30 cellular contexts compared by ENCODE assay signal in the genomic region with DNA sequence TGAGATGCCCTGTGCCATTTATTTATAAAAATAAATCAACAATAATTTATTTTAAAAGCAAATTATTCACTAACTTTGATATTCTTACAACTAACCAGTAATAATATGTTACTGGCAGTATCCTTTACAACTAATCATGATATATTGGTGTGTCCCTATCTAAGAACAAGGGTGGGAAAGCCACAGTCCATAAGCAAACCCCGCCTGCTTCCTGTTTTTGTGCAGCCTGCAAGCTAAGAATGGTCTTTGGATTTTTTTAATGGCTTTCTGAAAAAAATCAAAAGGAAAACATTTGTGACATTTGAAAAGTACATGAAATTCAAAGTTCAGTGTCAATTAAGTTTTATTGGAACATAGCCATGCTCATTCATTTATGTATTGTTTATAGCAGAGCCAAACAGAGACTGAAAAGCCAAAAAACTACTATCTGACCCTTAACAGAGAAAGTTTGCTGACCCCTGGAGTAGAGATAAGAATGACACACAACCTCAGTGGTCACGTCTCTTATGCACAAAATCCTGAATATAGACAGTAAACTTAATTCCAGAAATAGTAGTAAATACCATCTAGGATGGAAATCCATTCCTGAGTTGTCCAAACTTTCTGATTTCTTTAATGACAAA. TPM values are rescaled to one million over a fixed set of nuclear protein-coding genes. Genes with fewer than 3 reads are reported as not detected.
DNase-seq lines count a peak whose midpoint lies in the region; TF ChIP-seq lines count a peak whose summit lies in the region.
"Had no signal": no experiment of that assay in that cellular context is flagged by ENCODE, and none has a peak within 500 bp of the region (broad histone marks: within the 10 kb centered on the region; RNA-seq: fewer than 3 reads in every experiment).

No MANE protein-coding gene starts in this region.

- H3K9me3 Mint-ChIP-seq in H9 = no peaks in the 10 kb centered on the region
- no peaks in the 10 kb centered on the region for H3K9me3 Mint-ChIP-seq in endodermal cell
- H3K9me3 Mint-ChIP-seq: activated CD4-positive, alpha-beta memory T cell treated with anti-CD3 and anti-CD28 coated beads for 36 hours; CD14-positive monocyte; neural crest cell had no signal

- H3K27ac ChIP-seq in H9 (ENCODE audit: insufficient read length, low read depth, low read length) = no peak overlapping the region
- no peak overlapping the region for H3K27ac ChIP-seq in endodermal cell (ENCODE audit: low read depth, low read length)
- H3K27ac ChIP-seq in mesodermal cell (ENCODE audit: low read depth, low read length, severe bottlenecking) = peak overlapping the region; percentile 45
- no peak overlapping the region for H3K27ac ChIP-seq in WERI-Rb-1
- H3K27ac ChIP-seq: breast epithelium, colonic mucosa, gastroesophageal sphincter, right atrium auricular region, SK-N-MC, spleen had no signal

- H2BK5ac ChIP-seq in H9 (ENCODE audit: insufficient read length, low read length) = no peak overlapping the region

- no peaks in the 10 kb centered on the region for H3K9me3 ChIP-seq in H9 (ENCODE audit: control insufficient read depth, low read depth, low read length)
- H3K9me3 ChIP-seq in endodermal cell (ENCODE audit: control insufficient read depth, low read length) = no peaks in the 10 kb centered on the region
- H3K9me3 ChIP-seq in mesodermal cell (ENCODE audit: control insufficient read depth, low read length) = no peaks in the 10 kb centered on the region
- H3K9me3 ChIP-seq in WERI-Rb-1 (ENCODE audit: severe bottlenecking) = no peaks in the 10 kb centered on the region
- H3K9me3 ChIP-seq: breast epithelium, colonic mucosa, gastroesophageal sphincter, HAP-1, right atrium auricular region, spleen, transverse colon had no signal

- H3K4me3 ChIP-seq in endodermal cell (ENCODE audit: low read length) = no peak overlapping the region
- no peak overlapping the region for H3K4me3 ChIP-seq in mesodermal cell (ENCODE audit: extremely low read depth, insufficient read depth, low read length, poor library complexity, severe bottlenecking)
- H3K4me3 ChIP-seq in WERI-Rb-1 (ENCODE audit: low read depth, low read length) = no peak overlapping the region
- H3K4me3 ChIP-seq: breast epithelium, colonic mucosa, gastroesophageal sphincter, HAP-1, right atrium auricular region, SK-N-MC, spleen had no signal

- no peak overlapping the region for H4K5ac ChIP-seq in H9 (ENCODE audit: insufficient read length, low read depth, low read length)

- no peaks in the 10 kb centered on the region for H3K36me3 ChIP-seq in endodermal cell (ENCODE audit: control insufficient read depth, insufficient read depth, low read length)
- no peaks in the 10 kb centered on the region for H3K36me3 ChIP-seq in mesodermal cell (ENCODE audit: control insufficient read depth, insufficient read depth, low read length)
- no peaks in the 10 kb centered on the region for H3K36me3 ChIP-seq in WERI-Rb-1
- H3K36me3 ChIP-seq: breast epithelium, colonic mucosa, gastroesophageal sphincter, HAP-1, right atrium auricular region, spleen, transverse colon had no signal

- no peaks in the 10 kb centered on the region for H3K27me3 ChIP-seq in H9 (ENCODE audit: insufficient read depth, low read length)
- no peaks in the 10 kb centered on the region for H3K27me3 ChIP-seq in endodermal cell (ENCODE audit: control insufficient read depth, insufficient read depth, low read length, poor library complexity, severe bottlenecking)
- no peaks in the 10 kb centered on the region for H3K27me3 ChIP-seq in WERI-Rb-1 (ENCODE audit: insufficient read depth, low read depth, severe bottlenecking)
- H3K27me3 ChIP-seq: breast epithelium, colonic mucosa, gastroesophageal sphincter, right atrium auricular region, spleen, transverse colon had no signal

- no peak overlapping the region for H2BK15ac ChIP-seq in H9 (ENCODE audit: low read depth, low read length)

- no peaks in the 10 kb centered on the region for H4K20me1 ChIP-seq in H9 (ENCODE audit: control insufficient read depth, insufficient read depth, insufficient read length)

- no peak overlapping the region for H3K4me3 Mint-ChIP-seq in H9
- H3K4me3 Mint-ChIP-seq in endodermal cell = no peak overlapping the region
- H3K4me3 Mint-ChIP-seq: activated CD4-positive, alpha-beta memory T cell treated with anti-CD3 and anti-CD28 coated beads for 36 hours; CD14-positive monocyte; IgD-negative memory B cell; neural crest cell had no signal

- H3K27ac Mint-ChIP-seq in H9 (no peak overlapping the region), endodermal cell (no peak overlapping the region)
- H3K27ac Mint-ChIP-seq: activated CD4-positive, alpha-beta memory T cell treated with anti-CD3 and anti-CD28 coated beads for 36 hours; CD14-positive monocyte; IgD-negative memory B cell had no signal

- H3K18ac ChIP-seq in H9 (ENCODE audit: insufficient read length, low read depth, low read length) = no peak overlapping the region

- no peak overlapping the region for H3K14ac ChIP-seq in H9 (ENCODE audit: insufficient read depth, low read length)

- H3K27me3 Mint-ChIP-seq in H9 (ENCODE audit: low read depth) (no peaks in the 10 kb centered on the region), endodermal cell (ENCODE audit: insufficient read depth) (peaks cover 2% of the 10 kb centered on the region)
- H3K27me3 Mint-ChIP-seq: activated CD4-positive, alpha-beta memory T cell treated with anti-CD3 and anti-CD28 coated beads for 36 hours had no signal

- no peak overlapping the region for H2BK120ac ChIP-seq in H9 (ENCODE audit: low read depth, low read length, poor library complexity, severe bottlenecking)

- H3K4me1 ChIP-seq in H9 (ENCODE audit: insufficient read depth, low read length) = no peaks in the 10 kb centered on the region
- no peaks in the 10 kb centered on the region for H3K4me1 ChIP-seq in endodermal cell (ENCODE audit: control insufficient read depth, insufficient read depth, low read length)
- H3K4me1 ChIP-seq in mesodermal cell (ENCODE audit: control insufficient read depth, insufficient read depth, low read length, poor library complexity, severe bottlenecking) = peaks cover 9% of the 10 kb centered on the region
- H3K4me1 ChIP-seq: breast epithelium, colonic mucosa, gastroesophageal sphincter, HAP-1, right atrium auricular region had no signal

- TF ChIP-seq CTCF in H9 (conservative IDR thresholded peaks at IDR 0.05) (peak; percentile 14; the same call in 1 of the 3 replicates), endodermal cell (conservative IDR thresholded peaks at IDR 0.05) (peak; percentile 25), WERI-Rb-1 (IDR thresholded peaks at IDR 0.05; ENCODE audit: low read depth, low read length) (no peak)

- no peak overlapping the region for H3K23ac ChIP-seq in H9 (ENCODE audit: insufficient read length, low read depth, low read length)

- H3K4ac ChIP-seq in H9 (ENCODE audit: low read depth, low read length) = no peak overlapping the region

- no CpG with 5 or more reads among the region's 2 CpGs for WGBS in H9 (ENCODE audit: extremely low coverage, insufficient read length, low lambda C conversion rate)
- WGBS in endodermal cell (ENCODE audit: insufficient coverage in 1 of 2, insufficient read length in 1 of 2), 2 experiments = 93 to 100% methylated on average over 2 of the region's 2 CpGs
- 58% methylated on average over 2 of the region's 2 CpGs; no CpG with 5 or more reads in 1 of the 2 experiments for WGBS in mesodermal cell (ENCODE audit: insufficient coverage in 2 of 2), 2 experiments

- no peak overlapping the region for H2BK12ac ChIP-seq in H9 (ENCODE audit: insufficient read length, low read depth, low read length)

- H3T11ph ChIP-seq in H9 (ENCODE audit: low read length) = no peak overlapping the region

- H4K8ac ChIP-seq in H9 (replicated peaks; ENCODE audit: insufficient read length, low read depth, low read length) = no peak overlapping the region

- no peak overlapping the region for H3K56ac ChIP-seq in H9 (ENCODE audit: insufficient read length, low read depth, low read length)

- no peak overlapping the region for H2AK5ac ChIP-seq in H9 (ENCODE audit: insufficient read length, low read length)

- no peak overlapping the region for H3K4me2 ChIP-seq in H9 (ENCODE audit: insufficient read depth, insufficient read length, low read length)

- H3K23me2 ChIP-seq in H9 (ENCODE audit: insufficient read length, low read depth, low read length, poor library complexity, severe bottlenecking) = no peaks in the 10 kb centered on the region

- H2BK20ac ChIP-seq in H9 (ENCODE audit: low read depth, low read length, poor library complexity, severe bottlenecking) = no peak overlapping the region

- H3K36me3 Mint-ChIP-seq in H9 (ENCODE audit: insufficient read depth in 1 of 3, low read depth in 3 of 3) = no peaks in the 10 kb centered on the region
- H3K36me3 Mint-ChIP-seq in endodermal cell (ENCODE audit: low read depth) = no peaks in the 10 kb centered on the region
- H3K36me3 Mint-ChIP-seq: activated CD4-positive, alpha-beta memory T cell treated with anti-CD3 and anti-CD28 coated beads for 36 hours; CD14-positive monocyte had no signal

- DNase-seq in H9 = no peak
- peak; percentile 92 for DNase-seq in OCI-M1 (lab: John Stamatoyannopoulos, UW)
- no peak for DNase-seq in endodermal cell
- no peak for DNase-seq in activated CD4-positive, alpha-beta T cell treated with anti-CD3 and anti-CD28 coated beads, Interleukin-2, amount 50 U/mL, for 4 hours
- no peak for DNase-seq in WERI-Rb-1
- DNase-seq in NCI-H82 treated with DMSO at 0.1 percent for 48 hours (lab: John Stamatoyannopoulos, UW; ENCODE audit: unreplicated experiment) = no peak
- DNase-seq: activated CD4-positive, alpha-beta memory T cell treated with anti-CD3 and anti-CD28 coated beads for 36 hours; activated CD4-positive, CD25-positive, alpha-beta regulatory T cell; activated CD8-positive, alpha-beta memory T cell treated with anti-CD3 and anti-CD28 coated beads, Interleukin-2, amount 50 U/mL, for 4 hours; activated naive CD4-positive, alpha-beta T cell treated with anti-CD3 and anti-CD28 coated beads, Interleukin-2, amount 50 U/mL, for 16 hours; amygdala; colonic mucosa; DMS79; GDM1; islet precursor cell; NCI-H1436; NCI-H345; spleen; stimulated activated CD4-positive, alpha-beta T cell treated with anti-CD3 and anti-CD28 coated beads, Interleukin-2, amount 100 ng/mL, for 48 hours had no signal

- H4K91ac ChIP-seq in H9 (ENCODE audit: insufficient read length, low read depth, low read length) = no peak overlapping the region

- no peak overlapping the region for H2AFZ ChIP-seq in H9 (ENCODE audit: low read length)

- H3K79me2 ChIP-seq in H9 (ENCODE audit: insufficient read depth, low read length) = no peaks in the 10 kb centered on the region

- H3K9ac ChIP-seq in H9 (ENCODE audit: extremely low read depth, insufficient read length, low read length) (no peak overlapping the region), endodermal cell (ENCODE audit: extremely low read depth, low read length, poor library complexity, severe bottlenecking) (no peak overlapping the region)

- no peaks in the 10 kb centered on the region for H3K79me1 ChIP-seq in H9 (ENCODE audit: insufficient read depth, low read depth, low read length, poor library complexity, severe bottlenecking)

- no peaks in the 10 kb centered on the region for H3K4me1 Mint-ChIP-seq in H9
- peaks cover 3% of the 10 kb centered on the region for H3K4me1 Mint-ChIP-seq in endodermal cell
- H3K4me1 Mint-ChIP-seq: CD14-positive monocyte, IgD-negative memory B cell, neural crest cell had no signal

RNA-seq across cellular contexts. Expression of a gene that starts 12.8 kb away (rescaled TPM):
- total RNA-seq in H9 (2021) (37.9 and 38.3 TPM in 2 replicates), endodermal cell (10 to 100 TPM; 42.8 to 55.0 TPM)
- polyA plus RNA-seq in endodermal cell (2013, experiment 1 of 2) = 45.8 TPM
- polyA plus RNA-seq in endodermal cell (2013, experiment 2 of 2) = 43.2 TPM
- polyA plus RNA-seq in mesodermal cell (2013, experiment 1 of 2) = 49.9 TPM
- 54.0 TPM for polyA plus RNA-seq in mesodermal cell (2013, experiment 2 of 2)

RNA-seq across cellular contexts. Expression of a gene that starts 34.5 kb away (rescaled TPM):
- 3.3 and 3.5 TPM in 2 replicates for total RNA-seq in H9 (2021)
- 1 to 10 TPM; 1.5 to 1.8 TPM for total RNA-seq in endodermal cell
- 2.1 TPM for polyA plus RNA-seq in endodermal cell (2013, experiment 1 of 2)
- 2.0 TPM for polyA plus RNA-seq in endodermal cell (2013, experiment 2 of 2)
- polyA plus RNA-seq in mesodermal cell (2013, experiment 1 of 2) = 1.6 TPM
- polyA plus RNA-seq in mesodermal cell (2013, experiment 2 of 2) = 1.1 TPM
- total RNA-seq: activated CD4-positive, alpha-beta memory T cell treated with anti-CD3 and anti-CD28 coated beads for 36 hours; spleen; T-helper 2 cell treated with Interferon-gamma antibody and Interleukin-4, amounts not matched to agents 100 ng/mL and 5 ng/mL, for 36 hours had no signal
- polyA plus RNA-seq: CD14-positive monocyte, IgD-negative memory B cell had no signal
